Comparison of ENCODE assay signal across 7 cellular contexts in the genomic region with DNA sequence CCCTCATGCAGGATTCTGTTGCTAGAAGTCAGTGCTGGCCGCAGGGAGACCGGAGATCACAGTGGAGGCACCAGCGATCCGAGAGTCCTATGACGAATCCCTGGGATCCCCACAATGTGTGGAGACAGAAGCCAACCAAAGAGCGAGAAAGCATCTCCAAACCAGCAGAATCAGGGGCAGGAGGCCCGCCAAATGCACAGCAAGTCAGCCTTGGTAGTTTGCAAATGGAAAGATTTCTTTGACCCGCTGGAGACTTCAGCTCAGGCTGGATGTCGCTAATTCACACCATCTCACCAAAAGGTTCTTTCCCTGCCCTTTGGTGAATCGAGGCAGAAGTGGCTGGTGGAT. TPM values are rescaled to one million over a fixed set of nuclear protein-coding genes. Genes with fewer than 3 reads are reported as not detected.
DNase-seq lines count a peak whose midpoint lies in the region; ATAC-seq lines count a peak whose summit lies in the region.

No MANE protein-coding gene starts in this region.

- H3K4me3 Mint-ChIP-seq in immature natural killer cell = peak overlapping the region; percentile 70 to 92 (median 89)

- H3K9me3 Mint-ChIP-seq in immature natural killer cell = no peaks in the 10 kb centered on the region

- H3K27me3 Mint-ChIP-seq in immature natural killer cell (ENCODE audit: low read depth in 3 of 3) = peaks cover 0 to 4% (median 2%) of the 10 kb centered on the region in 3 donors

- peak overlapping the region; percentile 70 for H3K27ac ChIP-seq in angular gyrus (ENCODE audit: low read depth, low read length)

- H3K4me1 Mint-ChIP-seq in immature natural killer cell = peaks cover 20 to 38% of the 10 kb centered on the region in 2 donors

- DNase-seq in immature natural killer cell = no peak
- peak; percentile 55 for DNase-seq in superior temporal gyrus (ENCODE audit: extremely low spot score)
- no peak for DNase-seq in stimulated activated CD4-positive, alpha-beta T cell treated with anti-CD3 and anti-CD28 coated beads, Interleukin-2, amount 100 ng/mL, for 48 hours
- no peak for DNase-seq in HCEC 1CT

- no peaks in the 10 kb centered on the region for H3K36me3 Mint-ChIP-seq in immature natural killer cell

- peak overlapping the region in 4 of 6 donors; percentile 17 to 54 (median 46) for H3K27ac Mint-ChIP-seq in immature natural killer cell

- ATAC-seq in HG02943 (IDR thresholded peaks at IDR 0.05; ENCODE audit: low read depth, unreplicated experiment) = peak; percentile 2
- ATAC-seq in HG03457 (IDR thresholded peaks at IDR 0.05; ENCODE audit: unreplicated experiment) = no peak

RNA-seq across cellular contexts. Expression of a gene that starts 0.5 kb away (rescaled TPM):
- 1 to 10 TPM; 1.2 to 2.7 (median 1.2) TPM for polyA plus RNA-seq in immature natural killer cell

RNA-seq across cellular contexts. Expression of a gene that starts 31.4 kb away (rescaled TPM):
- polyA plus RNA-seq in immature natural killer cell = not detected
